Comparison of ENCODE assay signal across 8 cellular contexts in genomic region chrX:39936886-39937770, GRCh38.
DNase-seq lines count a peak whose midpoint lies in the region; ATAC-seq and TF ChIP-seq lines count a peak whose summit lies in the region.

No MANE protein-coding gene starts in this region.

- H3K4me2 ChIP-seq in DND-41 (ENCODE audit: insufficient read depth, low read length): no peak overlapping the region
- peak overlapping the region; percentile 69 for H3K4me2 ChIP-seq in MM.1S (ENCODE audit: low read depth, low read length)

- H3K27ac Mint-ChIP-seq in central memory CD8-positive, alpha-beta T cell (ENCODE audit: low read depth): peak overlapping the region; percentile 90

- peak; percentile 58 for DNase-seq in DND-41
- peak; percentile 69 for DNase-seq in MM.1S
- DNase-seq in central memory CD8-positive, alpha-beta T cell (ENCODE audit: low spot score in 2 of 2): no peak
- DNase-seq in amniotic stem cell (lab: John Stamatoyannopoulos, UW): no peak
- DNase-seq in upper lobe of right lung: no peak
- no peak for DNase-seq in stimulated activated naive CD4-positive, alpha-beta T cell treated with Interleukin-2 at 50 U/mL for 16 hours (lab: John Stamatoyannopoulos, UW)

- intact Hi-C loops in upper lobe of right lung (cut with DNase I): no loop called here

- H3K9ac ChIP-seq in DND-41 (ENCODE audit: low read depth, low read length) (no peak overlapping the region), MM.1S (ENCODE audit: low read length) (peak overlapping the region; percentile 42; the same call in 1 of the 2 replicates)

- no peaks in the 10 kb centered on the region for H3K27me3 Mint-ChIP-seq in central memory CD8-positive, alpha-beta T cell

- peaks cover 5% of the 10 kb centered on the region for H3K4me1 Mint-ChIP-seq in central memory CD8-positive, alpha-beta T cell

- H3K27ac ChIP-seq in DND-41 (ENCODE audit: low read length) (no peak overlapping the region), MM.1S (ENCODE audit: low read length) (peak overlapping the region; percentile 73), upper lobe of right lung (no peak overlapping the region)

- no peak for TF ChIP-seq CTCF in DND-41 (IDR thresholded peaks at IDR 0.05; ENCODE audit: borderline replicate concordance, extremely low read depth, low read length, poor library complexity, severe bottlenecking)
- no peak for TF ChIP-seq CTCF in MM.1S (IDR thresholded peaks at IDR 0.05; ENCODE audit: low read length)
- TF ChIP-seq CTCF in upper lobe of right lung (IDR thresholded peaks at IDR 0.05): no peak

- H3K4me3 ChIP-seq in DND-41 (ENCODE audit: low read depth in 1 of 2, low read length in 2 of 2) (no peak overlapping the region), MM.1S (ENCODE audit: low read length) (peak overlapping the region; percentile 54), upper lobe of right lung (no peak overlapping the region)

- H3K9me2 ChIP-seq in MM.1S (replicated peaks; ENCODE audit: insufficient read depth, low read length): no peaks in the 10 kb centered on the region

- no peaks in the 10 kb centered on the region for H3K36me3 Mint-ChIP-seq in central memory CD8-positive, alpha-beta T cell (ENCODE audit: insufficient read depth)

- H3K36me3 ChIP-seq in DND-41 (ENCODE audit: insufficient read depth, low read length) (no peaks in the 10 kb centered on the region), MM.1S (replicated peaks; ENCODE audit: insufficient read depth, low read length) (no peaks in the 10 kb centered on the region), upper lobe of right lung (no peaks in the 10 kb centered on the region)

- H2AFZ ChIP-seq in DND-41 (ENCODE audit: low read depth, low read length): no peak overlapping the region; the same call in 1 of the 2 replicates
- peak overlapping the region; percentile 87 for H2AFZ ChIP-seq in MM.1S (ENCODE audit: low read length)

- no peaks in the 10 kb centered on the region for H3K79me2 ChIP-seq in DND-41 (ENCODE audit: insufficient read depth, low read length)
- no peaks in the 10 kb centered on the region for H3K79me2 ChIP-seq in MM.1S (ENCODE audit: low read length)

- no peaks in the 10 kb centered on the region for H3K9me3 Mint-ChIP-seq in central memory CD8-positive, alpha-beta T cell

- ATAC-seq in DND-41 (ENCODE audit: insufficient read depth, low read depth) (peak; percentile 77), GM19463 (IDR thresholded peaks at IDR 0.05; ENCODE audit: unreplicated experiment) (peak; percentile 70), upper lobe of right lung (no peak), GM21528 (IDR thresholded peaks at IDR 0.05; ENCODE audit: low FRiP score, unreplicated experiment) (no peak)
- peak; percentile 73 for ATAC-seq in central memory CD8-positive, alpha-beta T cell (replicated peaks; ENCODE audit: extremely low read depth, poor library complexity, severe bottlenecking)

- H3K4me1 ChIP-seq in DND-41 (ENCODE audit: insufficient read depth, low read length) (0 out of 2 replicates have a peak, but pooled peaks cover 4% of the 10 kb centered on the region), MM.1S (ENCODE audit: low read length) (peaks cover 13% of the 10 kb centered on the region; the same call in 1 of the 2 replicates), upper lobe of right lung (no peaks in the 10 kb centered on the region)

- H4K20me1 ChIP-seq in DND-41 (ENCODE audit: insufficient read depth, low read length) (no peaks in the 10 kb centered on the region), MM.1S (ENCODE audit: insufficient read depth, low read length) (no peaks in the 10 kb centered on the region)

- H3K9me3 ChIP-seq in DND-41 (ENCODE audit: insufficient read depth, low read length, severe bottlenecking) (no peaks in the 10 kb centered on the region), MM.1S (replicated peaks; ENCODE audit: insufficient read depth, low read length) (no peaks in the 10 kb centered on the region), upper lobe of right lung (no peaks in the 10 kb centered on the region)

- H3K27me3 ChIP-seq in DND-41 (ENCODE audit: insufficient read depth, low read length, poor library complexity) (no peaks in the 10 kb centered on the region), MM.1S (replicated peaks; ENCODE audit: insufficient read depth, low read length) (no peaks in the 10 kb centered on the region), upper lobe of right lung (no peaks in the 10 kb centered on the region)

- H3K4me3 Mint-ChIP-seq in central memory CD8-positive, alpha-beta T cell: peak overlapping the region; percentile 74

- H3F3A ChIP-seq in MM.1S (ENCODE audit: insufficient read depth, low read length): peaks cover 8% of the 10 kb centered on the region; the same call in 1 of the 2 replicates

Comparison
In these comparisons a context has a peak if more than half of its experiments do, and no peak if none do; other contexts are left out.
1. ATAC-seq: peak in DND-41 (single experiment), GM19463 (single experiment) and central memory CD8-positive, alpha-beta T cell (single experiment); none in upper lobe of right lung (single experiment) and GM21528 (single experiment).
2. DNase-seq: peak in DND-41 (single experiment) and MM.1S (single experiment); none in central memory CD8-positive, alpha-beta T cell (0 of 2), amniotic stem cell (single experiment), upper lobe of right lung (single experiment) and stimulated activated naive CD4-positive, alpha-beta T cell treated with Interleukin-2 at 50 U/mL for 16 hours (single experiment).